In the genomic region with DNA sequence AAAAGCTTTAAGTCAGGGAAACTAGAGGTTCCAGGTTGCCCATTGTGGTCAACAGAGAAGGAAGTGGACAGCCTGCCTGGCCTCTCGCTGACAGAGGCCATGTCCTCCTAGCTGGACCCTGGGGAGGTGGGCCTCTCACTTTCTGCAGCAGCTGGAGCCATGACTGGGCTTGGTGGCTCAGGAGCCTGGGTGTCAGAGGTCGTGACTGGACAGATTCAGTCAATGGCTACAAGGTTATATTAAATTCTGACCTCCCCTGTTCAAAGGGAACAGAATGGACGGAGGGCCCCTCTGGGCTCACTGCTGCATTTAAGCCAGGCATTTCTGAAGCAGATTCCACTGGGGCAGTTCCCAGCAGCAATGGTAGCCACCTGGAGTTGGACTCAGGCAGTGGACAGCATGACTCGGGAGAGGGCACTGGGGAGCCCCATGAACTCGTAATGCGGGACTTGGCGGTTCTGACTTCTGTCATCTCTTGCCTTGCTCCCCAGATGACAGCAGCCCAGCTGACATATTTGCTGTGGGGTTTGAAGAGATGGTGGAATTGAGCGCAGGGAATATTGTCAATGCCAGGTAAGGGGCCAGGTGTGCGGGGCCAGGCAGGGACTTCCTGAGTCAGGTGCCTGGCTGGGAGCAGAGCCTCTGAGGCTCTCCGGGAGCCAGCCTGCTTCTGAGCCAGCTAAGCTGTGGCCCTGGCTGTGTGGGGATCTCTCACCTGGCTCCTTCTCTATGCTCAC, we compare ENCODE assay signal across 1 cellular context.
A peak's percentile ranks its signal among the peaks of the same experiment; 100 is the strongest.
TF ChIP-seq lines count a peak whose summit lies in the region.

No MANE protein-coding gene starts in this region.

TF ChIP-seq in HepG2, 621 proteins besides CTCF, POLR2A, EP300 and RAD21 (continued from another document):
- peak; percentile 74 for TF ChIP-seq NRL (CRISPR knock-in tag; IDR thresholded peaks at IDR 0.05; ENCODE audit: borderline replicate concordance)
- TF ChIP-seq, protein P1, sequence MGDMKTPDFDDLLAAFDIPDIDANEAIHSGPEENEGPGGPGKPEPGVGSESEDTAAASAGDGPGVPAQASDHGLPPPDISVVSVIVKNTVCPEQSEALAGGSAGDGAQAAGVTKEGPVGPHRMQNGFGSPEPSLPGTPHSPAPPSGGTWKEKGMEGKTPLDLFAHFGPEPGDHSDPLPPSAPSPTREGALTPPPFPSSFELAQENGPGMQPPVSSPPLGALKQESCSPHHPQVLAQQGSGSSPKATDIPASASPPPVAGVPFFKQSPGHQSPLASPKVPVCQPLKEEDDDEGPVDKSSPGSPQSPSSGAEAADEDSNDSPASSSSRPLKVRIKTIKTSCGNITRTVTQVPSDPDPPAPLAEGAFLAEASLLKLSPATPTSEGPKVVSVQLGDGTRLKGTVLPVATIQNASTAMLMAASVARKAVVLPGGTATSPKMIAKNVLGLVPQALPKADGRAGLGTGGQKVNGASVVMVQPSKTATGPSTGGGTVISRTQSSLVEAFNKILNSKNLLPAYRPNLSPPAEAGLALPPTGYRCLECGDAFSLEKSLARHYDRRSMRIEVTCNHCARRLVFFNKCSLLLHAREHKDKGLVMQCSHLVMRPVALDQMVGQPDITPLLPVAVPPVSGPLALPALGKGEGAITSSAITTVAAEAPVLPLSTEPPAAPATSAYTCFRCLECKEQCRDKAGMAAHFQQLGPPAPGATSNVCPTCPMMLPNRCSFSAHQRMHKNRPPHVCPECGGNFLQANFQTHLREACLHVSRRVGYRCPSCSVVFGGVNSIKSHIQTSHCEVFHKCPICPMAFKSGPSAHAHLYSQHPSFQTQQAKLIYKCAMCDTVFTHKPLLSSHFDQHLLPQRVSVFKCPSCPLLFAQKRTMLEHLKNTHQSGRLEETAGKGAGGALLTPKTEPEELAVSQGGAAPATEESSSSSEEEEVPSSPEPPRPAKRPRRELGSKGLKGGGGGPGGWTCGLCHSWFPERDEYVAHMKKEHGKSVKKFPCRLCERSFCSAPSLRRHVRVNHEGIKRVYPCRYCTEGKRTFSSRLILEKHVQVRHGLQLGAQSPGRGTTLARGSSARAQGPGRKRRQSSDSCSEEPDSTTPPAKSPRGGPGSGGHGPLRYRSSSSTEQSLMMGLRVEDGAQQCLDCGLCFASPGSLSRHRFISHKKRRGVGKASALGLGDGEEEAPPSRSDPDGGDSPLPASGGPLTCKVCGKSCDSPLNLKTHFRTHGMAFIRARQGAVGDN (CRISPR knock-in tag; IDR thresholded peaks at IDR 0.05), result peak; percentile 51
- TF ChIP-seq RBM22 (optimal IDR thresholded peaks at IDR 0.05; ENCODE audit: low read length), result peak; percentile 67
- 0 out of 2 replicates have a peak, but pooled peaks have one; percentile 12 for TF ChIP-seq POLR2G (IDR thresholded peaks at IDR 0.05; ENCODE audit: low read depth, low read length)
- TF ChIP-seq ADNP (CRISPR knock-in tag; IDR thresholded peaks at IDR 0.05), result no peak
- TF ChIP-seq, protein P2, sequence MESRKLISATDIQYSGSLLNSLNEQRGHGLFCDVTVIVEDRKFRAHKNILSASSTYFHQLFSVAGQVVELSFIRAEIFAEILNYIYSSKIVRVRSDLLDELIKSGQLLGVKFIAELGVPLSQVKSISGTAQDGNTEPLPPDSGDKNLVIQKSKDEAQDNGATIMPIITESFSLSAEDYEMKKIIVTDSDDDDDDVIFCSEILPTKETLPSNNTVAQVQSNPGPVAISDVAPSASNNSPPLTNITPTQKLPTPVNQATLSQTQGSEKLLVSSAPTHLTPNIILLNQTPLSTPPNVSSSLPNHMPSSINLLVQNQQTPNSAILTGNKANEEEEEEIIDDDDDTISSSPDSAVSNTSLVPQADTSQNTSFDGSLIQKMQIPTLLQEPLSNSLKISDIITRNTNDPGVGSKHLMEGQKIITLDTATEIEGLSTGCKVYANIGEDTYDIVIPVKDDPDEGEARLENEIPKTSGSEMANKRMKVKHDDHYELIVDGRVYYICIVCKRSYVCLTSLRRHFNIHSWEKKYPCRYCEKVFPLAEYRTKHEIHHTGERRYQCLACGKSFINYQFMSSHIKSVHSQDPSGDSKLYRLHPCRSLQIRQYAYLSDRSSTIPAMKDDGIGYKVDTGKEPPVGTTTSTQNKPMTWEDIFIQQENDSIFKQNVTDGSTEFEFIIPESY (CRISPR knock-in tag; IDR thresholded peaks at IDR 0.05), result peak; percentile 39; the same call in 1 of the 2 replicates
- TF ChIP-seq MXD4 (CRISPR knock-in tag; IDR thresholded peaks at IDR 0.05), result no peak
- TF ChIP-seq, protein P3, sequence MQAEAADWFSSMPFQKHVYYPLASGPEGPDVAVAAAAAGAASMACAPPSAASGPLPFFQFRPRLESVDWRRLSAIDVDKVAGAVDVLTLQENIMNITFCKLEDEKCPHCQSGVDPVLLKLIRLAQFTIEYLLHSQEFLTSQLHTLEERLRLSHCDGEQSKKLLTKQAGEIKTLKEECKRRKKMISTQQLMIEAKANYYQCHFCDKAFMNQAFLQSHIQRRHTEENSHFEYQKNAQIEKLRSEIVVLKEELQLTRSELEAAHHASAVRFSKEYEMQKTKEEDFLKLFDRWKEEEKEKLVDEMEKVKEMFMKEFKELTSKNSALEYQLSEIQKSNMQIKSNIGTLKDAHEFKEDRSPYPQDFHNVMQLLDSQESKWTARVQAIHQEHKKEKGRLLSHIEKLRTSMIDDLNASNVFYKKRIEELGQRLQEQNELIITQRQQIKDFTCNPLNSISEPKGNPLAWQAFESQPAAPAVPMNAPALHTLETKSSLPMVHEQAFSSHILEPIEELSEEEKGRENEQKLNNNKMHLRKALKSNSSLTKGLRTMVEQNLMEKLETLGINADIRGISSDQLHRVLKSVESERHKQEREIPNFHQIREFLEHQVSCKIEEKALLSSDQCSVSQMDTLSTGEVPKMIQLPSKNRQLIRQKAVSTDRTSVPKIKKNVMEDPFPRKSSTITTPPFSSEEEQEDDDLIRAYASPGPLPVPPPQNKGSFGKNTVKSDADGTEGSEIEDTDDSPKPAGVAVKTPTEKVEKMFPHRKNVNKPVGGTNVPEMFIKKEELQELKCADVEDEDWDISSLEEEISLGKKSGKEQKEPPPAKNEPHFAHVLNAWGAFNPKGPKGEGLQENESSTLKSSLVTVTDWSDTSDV (CRISPR knock-in tag; IDR thresholded peaks at IDR 0.05), result 0 out of 2 replicates have a peak, but pooled peaks have one; percentile 48
